8 cellular contexts compared by ENCODE assay signal in genomic region chr4:3074078-3074845, GRCh38. TPM values are rescaled to one million over a fixed set of nuclear protein-coding genes. Genes with fewer than 3 reads are reported as not detected.
DNase-seq lines count a peak whose midpoint lies in the region; ATAC-seq and TF ChIP-seq lines count a peak whose summit lies in the region.

HTT (plus strand) TSS chr4:3074681; CDS start chr4:3074826, 145 bp downstream.
HTT-AS (minus strand) TSS chr4:3074538.

- DNase-seq in ELR (ENCODE audit: low read depth) = peak; percentile 89
- DNase-seq in H7 = peak; percentile 99
- peak; percentile 92 for DNase-seq in LoVo (ENCODE audit: low spot score)
- peak; percentile 92 for DNase-seq in RWPE2 (ENCODE audit: low spot score)
- DNase-seq in activated effector memory CD4-positive, alpha-beta T cell treated with Interleukin-2 at 50 U/mL for 16 hours = peak; percentile 94
- DNase-seq in fibroblast of the conjunctiva (ENCODE audit: low read depth) = peak; percentile 89
- peak; percentile 99 for DNase-seq in nephron progenitor cell
- peak; percentile 98 for DNase-seq in stimulated activated naive CD8-positive, alpha-beta T cell treated with anti-CD3 and anti-CD28 coated beads, Interleukin-15, Interleukin-2, amounts not matched to agents 100 U/mL and 50 U/mL, for 24 hours

- H3K9me3 ChIP-seq in RWPE2 (ENCODE audit: severe bottlenecking) = no peaks in the 10 kb centered on the region

- H3K4me1 Mint-ChIP-seq in nephron progenitor cell = peaks cover 43% of the 10 kb centered on the region

- no peaks in the 10 kb centered on the region for H3K36me3 ChIP-seq in H7 (replicated peaks; ENCODE audit: control insufficient read depth, insufficient read depth, low read length)
- no peaks in the 10 kb centered on the region for H3K36me3 ChIP-seq in RWPE2 (ENCODE audit: low read depth)

- no peaks in the 10 kb centered on the region for H3K9me3 Mint-ChIP-seq in nephron progenitor cell

- H3K4me3 ChIP-seq in H7 (ENCODE audit: insufficient read depth, low read depth, low read length) = peak within 1 kb of the TSS; percentile 87
- peak within 1 kb of the TSS; percentile 89 for H3K4me3 ChIP-seq in RWPE2 (ENCODE audit: severe bottlenecking)

- ATAC-seq in RWPE2 (ENCODE audit: low read depth) = peak; percentile 84
- peak; percentile 92 for ATAC-seq in stimulated activated naive CD8-positive, alpha-beta T cell treated with anti-CD3 and anti-CD28 coated beads, Interleukin-15, Interleukin-2, amounts not matched to agents 100 U/mL and 50 U/mL, for 24 hours

- H3K36me3 Mint-ChIP-seq in nephron progenitor cell (ENCODE audit: low read depth) = peaks cover 11% of the 10 kb centered on the region

- TF ChIP-seq CTCF in RWPE2 (IDR thresholded peaks at IDR 0.05; ENCODE audit: poor library complexity, severe bottlenecking) = no peak
- no peak for TF ChIP-seq CTCF in nephron progenitor cell (IDR thresholded peaks at IDR 0.05)

- 0 out of 2 replicates have a peak, but pooled peaks cover 2% of the 10 kb centered on the region for H3K27me3 ChIP-seq in H7 (ENCODE audit: control insufficient read depth, insufficient read depth, low read length)
- H3K27me3 ChIP-seq in RWPE2 (ENCODE audit: insufficient read depth, poor library complexity, severe bottlenecking) = no peaks in the 10 kb centered on the region

- peak within 1 kb of the TSS; percentile 71 for H3K27ac ChIP-seq in RWPE2 (ENCODE audit: poor library complexity, severe bottlenecking)

- peaks cover 15% of the 10 kb centered on the region for H3K27me3 Mint-ChIP-seq in nephron progenitor cell (ENCODE audit: low read depth, poor library complexity)

- peak within 1 kb of the TSS; percentile 100 for H3K27ac Mint-ChIP-seq in nephron progenitor cell

- H3K4me1 ChIP-seq in RWPE2 (ENCODE audit: insufficient read depth, poor library complexity, severe bottlenecking) = peaks cover 9% of the 10 kb centered on the region

- H3K4me3 Mint-ChIP-seq in nephron progenitor cell = peak within 1 kb of the TSS; percentile 96

RNA-seq across cellular contexts. Expression of gene HTT, which starts in this region (rescaled TPM):
- 24.4 and 31.5 TPM in 2 replicates for total RNA-seq in H7 (2014; rRNA removed; shearing (Covaris generic))

RNA-seq across cellular contexts. Expression of gene HTT-AS, which starts in this region (rescaled TPM):
- not detected in 2 replicates for total RNA-seq in H7 (2014; rRNA removed; shearing (Covaris generic))

Comparison
In these comparisons a context has a peak if more than half of its experiments do, and no peak if none do; other contexts are left out.
1. Peak in every context shown above with its lines: DNase-seq, ATAC-seq, H3K4me3 ChIP-seq and H3K27ac ChIP-seq.